Comparison of ENCODE assay signal across 1 cellular context in the genomic region with DNA sequence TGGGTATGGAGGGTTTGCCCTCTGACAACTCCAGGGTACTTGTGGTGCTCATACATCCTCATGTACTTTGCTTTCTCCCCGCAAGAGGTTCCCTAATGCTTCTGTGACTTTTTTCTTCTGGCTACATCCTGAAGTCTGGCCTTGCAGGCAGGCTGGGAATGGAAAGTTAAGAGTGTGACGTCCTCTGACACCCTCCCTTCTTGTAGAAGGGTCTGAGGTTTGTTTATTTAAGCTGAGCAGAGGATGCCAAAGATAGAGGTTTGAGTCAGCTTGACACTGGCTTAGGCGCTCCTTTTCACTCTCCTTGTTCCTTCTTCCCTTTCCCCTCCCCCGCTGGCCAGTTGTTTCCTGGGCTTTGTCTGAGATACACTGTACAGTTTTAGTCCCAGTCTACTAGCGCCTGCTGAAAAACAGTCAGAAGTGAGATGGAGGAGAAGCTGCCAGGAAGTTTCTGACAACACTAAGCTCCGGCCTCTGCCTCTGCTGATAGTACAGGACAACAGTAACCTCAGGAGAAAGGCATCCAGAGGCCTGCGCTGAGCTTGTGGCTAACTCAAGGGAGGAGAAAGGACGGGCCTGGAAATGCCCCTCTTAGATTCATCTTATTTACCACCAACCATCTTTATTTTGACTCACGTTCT.
TF ChIP-seq lines count a peak whose summit lies in the region.

A gene with protein sequence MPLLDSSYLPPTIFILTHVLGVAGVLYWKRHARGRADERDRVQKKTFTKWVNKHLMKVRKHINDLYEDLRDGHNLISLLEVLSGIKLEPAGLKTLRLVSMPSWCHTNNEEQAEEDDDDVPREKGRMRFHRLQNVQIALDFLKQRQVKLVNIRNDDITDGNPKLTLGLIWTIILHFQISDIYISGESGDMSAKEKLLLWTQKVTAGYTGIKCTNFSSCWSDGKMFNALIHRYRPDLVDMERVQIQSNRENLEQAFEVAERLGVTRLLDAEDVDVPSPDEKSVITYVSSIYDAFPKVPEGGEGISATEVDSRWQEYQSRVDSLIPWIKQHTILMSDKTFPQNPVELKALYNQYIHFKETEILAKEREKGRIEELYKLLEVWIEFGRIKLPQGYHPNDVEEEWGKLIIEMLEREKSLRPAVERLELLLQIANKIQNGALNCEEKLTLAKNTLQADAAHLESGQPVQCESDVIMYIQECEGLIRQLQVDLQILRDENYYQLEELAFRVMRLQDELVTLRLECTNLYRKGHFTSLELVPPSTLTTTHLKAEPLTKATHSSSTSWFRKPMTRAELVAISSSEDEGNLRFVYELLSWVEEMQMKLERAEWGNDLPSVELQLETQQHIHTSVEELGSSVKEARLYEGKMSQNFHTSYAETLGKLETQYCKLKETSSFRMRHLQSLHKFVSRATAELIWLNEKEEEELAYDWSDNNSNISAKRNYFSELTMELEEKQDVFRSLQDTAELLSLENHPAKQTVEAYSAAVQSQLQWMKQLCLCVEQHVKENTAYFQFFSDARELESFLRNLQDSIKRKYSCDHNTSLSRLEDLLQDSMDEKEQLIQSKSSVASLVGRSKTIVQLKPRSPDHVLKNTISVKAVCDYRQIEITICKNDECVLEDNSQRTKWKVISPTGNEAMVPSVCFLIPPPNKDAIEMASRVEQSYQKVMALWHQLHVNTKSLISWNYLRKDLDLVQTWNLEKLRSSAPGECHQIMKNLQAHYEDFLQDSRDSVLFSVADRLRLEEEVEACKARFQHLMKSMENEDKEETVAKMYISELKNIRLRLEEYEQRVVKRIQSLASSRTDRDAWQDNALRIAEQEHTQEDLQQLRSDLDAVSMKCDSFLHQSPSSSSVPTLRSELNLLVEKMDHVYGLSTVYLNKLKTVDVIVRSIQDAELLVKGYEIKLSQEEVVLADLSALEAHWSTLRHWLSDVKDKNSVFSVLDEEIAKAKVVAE (N-terminal part only) (plus strand): TSS at position 255 of the 641 bp plus-strand sequence. CDS start 328 bp downstream, at position 583.

TF ChIP-seq in H1, 55 proteins besides CTCF, POLR2A, EP300 and RAD21:
- TF ChIP-seq RFX5 (IDR thresholded peaks at IDR 0.05; ENCODE audit: borderline replicate concordance, low read depth, low read length) (no peak), SP1 (IDR thresholded peaks at IDR 0.05; ENCODE audit: low read depth, low read length) (no peak), EGR1 (IDR thresholded peaks at IDR 0.05; ENCODE audit: borderline replicate concordance, low read depth, low read length) (no peak), KDM1A (IDR thresholded peaks at IDR 0.05; ENCODE audit: borderline replicate concordance, low read length) (no peak), CHD1 (IDR thresholded peaks at IDR 0.05; ENCODE audit: low read depth, low read length) (no peak), CHD2 (IDR thresholded peaks at IDR 0.05; ENCODE audit: low read length) (no peak), ZNF274 (IDR thresholded peaks at IDR 0.05; ENCODE audit: borderline replicate concordance, extremely low read depth, low read length) (no peak), NRF1 (IDR thresholded peaks at IDR 0.05; ENCODE audit: low read depth, low read length) (no peak), GTF2F1 (IDR thresholded peaks at IDR 0.05; ENCODE audit: borderline replicate concordance, low read depth, low read length) (no peak), CREB1 (IDR thresholded peaks at IDR 0.05) (no peak), JUND (IDR thresholded peaks at IDR 0.05; ENCODE audit: low read length) (no peak)
- TF ChIP-seq, protein P1, sequence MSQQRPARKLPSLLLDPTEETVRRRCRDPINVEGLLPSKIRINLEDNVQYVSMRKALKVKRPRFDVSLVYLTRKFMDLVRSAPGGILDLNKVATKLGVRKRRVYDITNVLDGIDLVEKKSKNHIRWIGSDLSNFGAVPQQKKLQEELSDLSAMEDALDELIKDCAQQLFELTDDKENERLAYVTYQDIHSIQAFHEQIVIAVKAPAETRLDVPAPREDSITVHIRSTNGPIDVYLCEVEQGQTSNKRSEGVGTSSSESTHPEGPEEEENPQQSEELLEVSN (IDR thresholded peaks at IDR 0.05), result no peak
